ENCODE assay signal across 9 cellular contexts in genomic region chr3:2765002-2765579, GRCh38.
DNase-seq lines count a peak whose midpoint lies in the region; ATAC-seq, FAIRE-seq and TF ChIP-seq lines count a peak whose summit lies in the region.
"Had no signal": no experiment of that assay in that cellular context is flagged by ENCODE, and none has a peak within 500 bp of the region (broad histone marks: within the 10 kb centered on the region; RNA-seq: fewer than 3 reads in every experiment).

No MANE protein-coding gene starts in this region.

- H3K9me3 Mint-ChIP-seq in activated CD4-positive, alpha-beta T cell treated with anti-CD3 and anti-CD28 coated beads for 36 hours (ENCODE audit: low read depth), result no peaks in the 10 kb centered on the region
- no peaks in the 10 kb centered on the region for H3K9me3 Mint-ChIP-seq in activated CD4-positive, alpha-beta memory T cell treated with anti-CD3 and anti-CD28 coated beads, Interleukin-2, amount 10 ng/mL, durations not matched to agents 7 days and 5 days

- H3K4me1 Mint-ChIP-seq in activated CD4-positive, alpha-beta T cell treated with anti-CD3 and anti-CD28 coated beads for 36 hours, result peaks cover 3% of the 10 kb centered on the region
- no peaks in the 10 kb centered on the region for H3K4me1 Mint-ChIP-seq in activated CD4-positive, alpha-beta memory T cell treated with anti-CD3 and anti-CD28 coated beads, Interleukin-2, amount 10 ng/mL, durations not matched to agents 7 days and 5 days

- BruUV-seq in Panc1 (replicated peaks; lab: Mats Ljungman, UMichigan), result no TSS peak

- H3K4me3 ChIP-seq in Panc1 (ENCODE audit: low read depth in 2 of 2, low read length in 2 of 2), result no peak overlapping the region
- H3K4me3 ChIP-seq: BLaER1 had no signal

- no peaks in the 10 kb centered on the region for H3K9me3 ChIP-seq in Panc1 (ENCODE audit: control insufficient read depth, insufficient read depth, low read depth, low read length)
- H3K9me3 ChIP-seq: BLaER1 had no signal

- TF ChIP-seq CTCF in Panc1 (IDR thresholded peaks at IDR 0.05), result peak; percentile 11; the same call in 1 of the 2 replicates

- no peak for TF ChIP-seq POLR2A in H54 (IDR thresholded peaks at IDR 0.05; ENCODE audit: low read depth, low read length)

- in situ Hi-C loops in Panc1 (cut with HindIII; ENCODE audit: low pct_unique_long_range_greater_than_20kb, low sequenced_read_pairs), result no loop called here

- no peak overlapping the region for H3K4me3 Mint-ChIP-seq in activated CD4-positive, alpha-beta T cell treated with anti-CD3 and anti-CD28 coated beads for 36 hours
- H3K4me3 Mint-ChIP-seq in activated CD4-positive, alpha-beta memory T cell treated with anti-CD3 and anti-CD28 coated beads, Interleukin-2, amount 10 ng/mL, durations not matched to agents 7 days and 5 days, result no peak overlapping the region

- no peak overlapping the region for H3K27ac Mint-ChIP-seq in activated CD4-positive, alpha-beta T cell treated with anti-CD3 and anti-CD28 coated beads for 36 hours
- no peak overlapping the region for H3K27ac Mint-ChIP-seq in activated CD4-positive, alpha-beta memory T cell treated with anti-CD3 and anti-CD28 coated beads, Interleukin-2, amount 10 ng/mL, durations not matched to agents 7 days and 5 days

- DNase-seq in activated CD4-positive, alpha-beta T cell treated with anti-CD3 and anti-CD28 coated beads for 36 hours, result peak; percentile 12
- no peak for DNase-seq in activated CD4-positive, alpha-beta T cell treated with anti-CD3 and anti-CD28 coated beads for 48 hours
- DNase-seq in Panc1 (ENCODE audit: low read depth, low spot score) (no peak), pons (ENCODE audit: low spot score) (peak; percentile 3), H54 (ENCODE audit: insufficient read length, low spot score) (no peak)
- DNase-seq in activated CD4-positive, alpha-beta memory T cell treated with anti-CD3 and anti-CD28 coated beads, Interleukin-2, amount 10 ng/mL, durations not matched to agents 7 days and 5 days, result no peak

- H3K27me3 Mint-ChIP-seq in activated CD4-positive, alpha-beta T cell treated with anti-CD3 and anti-CD28 coated beads for 36 hours, result peaks cover 10% of the 10 kb centered on the region
- H3K27me3 Mint-ChIP-seq in activated CD4-positive, alpha-beta memory T cell treated with anti-CD3 and anti-CD28 coated beads, Interleukin-2, amount 10 ng/mL, durations not matched to agents 7 days and 5 days, result no peaks in the 10 kb centered on the region

- no peaks in the 10 kb centered on the region for H3K4me1 ChIP-seq in Panc1 (ENCODE audit: control insufficient read depth, insufficient read depth, low read length)
- H3K4me1 ChIP-seq: BLaER1 had no signal

- H3K27ac ChIP-seq in Panc1 (ENCODE audit: low read length), result no peak overlapping the region
- H3K27ac ChIP-seq: BLaER1 had no signal

- POLR2A ChIA-PET in activated CD4-positive, alpha-beta T cell treated with anti-CD3 and anti-CD28 coated beads for 36 hours (lab: Charles Lee), result no interaction called here
- POLR2A ChIA-PET in Panc1 (lab: Charles Lee), result no interaction called here
- POLR2A ChIA-PET in activated CD4-positive, alpha-beta memory T cell treated with anti-CD3 and anti-CD28 coated beads, Interleukin-2, amount 10 ng/mL, durations not matched to agents 7 days and 5 days (lab: Charles Lee), result no interaction called here

- FAIRE-seq in H54 (lab: Jason Lieb, UNC), result no peak

- CTCF ChIA-PET in activated CD4-positive, alpha-beta T cell treated with anti-CD3 and anti-CD28 coated beads for 36 hours (lab: Charles Lee), result interaction anchor here (0.6 to 1.1 kb wide), 4 partner anchors 46 to 408 kb away, joined by 3 to 4 read pairs (median 4); no protein-coding TSS in a partner anchor
- CTCF ChIA-PET in Panc1 (lab: Charles Lee), result no interaction called here
- CTCF ChIA-PET in activated CD4-positive, alpha-beta memory T cell treated with anti-CD3 and anti-CD28 coated beads, Interleukin-2, amount 10 ng/mL, durations not matched to agents 7 days and 5 days (lab: Charles Lee), result no interaction called here

- no peaks in the 10 kb centered on the region for H3K27me3 ChIP-seq in Panc1 (ENCODE audit: control insufficient read depth, insufficient read depth, low read length)
- H3K27me3 ChIP-seq: BLaER1 had no signal

- intact Hi-C loops in activated CD4-positive, alpha-beta T cell treated with anti-CD3 and anti-CD28 coated beads for 36 hours (cut with DNase I, micrococcal nuclease), result loop anchor here (1.0 to 10.0 kb wide), 4 partner anchors 157 to 410 kb away; partner anchors contain the start of gene CRBN (in 1 of the 2)
- intact Hi-C loops in Panc1 (cut with micrococcal nuclease; ENCODE audit: unreplicated experiment), result no loop called here

- no peaks in the 10 kb centered on the region for H3K36me3 ChIP-seq in Panc1 (ENCODE audit: control insufficient read depth, insufficient read depth, low read length)
- H3K36me3 ChIP-seq: BLaER1 had no signal

- H3K36me3 Mint-ChIP-seq in activated CD4-positive, alpha-beta T cell treated with anti-CD3 and anti-CD28 coated beads for 36 hours (ENCODE audit: low read depth), result no peaks in the 10 kb centered on the region
- no peaks in the 10 kb centered on the region for H3K36me3 Mint-ChIP-seq in activated CD4-positive, alpha-beta memory T cell treated with anti-CD3 and anti-CD28 coated beads, Interleukin-2, amount 10 ng/mL, durations not matched to agents 7 days and 5 days (ENCODE audit: low read depth)

- ATAC-seq in activated CD4-positive, alpha-beta T cell treated with anti-CD3 and anti-CD28 coated beads for 36 hours, result peak; percentile 64
- ATAC-seq in HG03442 (IDR thresholded peaks at IDR 0.05; ENCODE audit: unreplicated experiment) (peak; percentile 90), Panc1 (no peak), GM21717 (IDR thresholded peaks at IDR 0.05; ENCODE audit: unreplicated experiment) (no peak)

Comparison
In these comparisons a context has a peak if more than half of its experiments do, and no peak if none do; other contexts are left out.
1. DNase-seq: peak in activated CD4-positive, alpha-beta T cell treated with anti-CD3 and anti-CD28 coated beads for 36 hours (single experiment) and pons (single experiment); none in activated CD4-positive, alpha-beta T cell treated with anti-CD3 and anti-CD28 coated beads for 48 hours (single experiment), Panc1 (single experiment), H54 (single experiment) and activated CD4-positive, alpha-beta memory T cell treated with anti-CD3 and anti-CD28 coated beads, Interleukin-2, amount 10 ng/mL, durations not matched to agents 7 days and 5 days (single experiment).
2. ATAC-seq: peak in activated CD4-positive, alpha-beta T cell treated with anti-CD3 and anti-CD28 coated beads for 36 hours (single experiment) and HG03442 (single experiment); none in Panc1 (single experiment) and GM21717 (single experiment).